17 cellular contexts compared by ENCODE assay signal in the genomic region with DNA sequence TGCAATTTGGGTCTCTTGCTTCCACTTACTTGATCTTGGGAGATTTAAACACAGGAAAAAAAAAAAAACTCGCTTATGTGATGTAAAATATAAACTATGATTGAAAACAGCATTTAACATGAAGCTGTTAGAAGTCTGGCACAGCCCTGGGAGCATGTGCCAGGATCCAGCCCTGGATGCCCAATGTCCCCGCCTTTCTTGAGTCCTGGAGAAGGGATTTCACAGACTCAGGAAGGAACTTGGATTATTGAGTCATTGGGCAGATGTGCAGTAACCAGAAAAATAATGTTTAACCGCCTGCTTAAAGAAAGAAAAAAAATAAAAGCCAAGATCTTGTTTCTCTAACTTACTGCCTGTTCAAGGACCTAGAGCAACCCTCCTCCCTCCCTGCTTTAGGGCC. TPM values are rescaled to one million over a fixed set of nuclear protein-coding genes. Genes with fewer than 3 reads are reported as not detected.
DNase-seq lines count a peak whose midpoint lies in the region; ATAC-seq and TF ChIP-seq lines count a peak whose summit lies in the region.
"Had no signal": no experiment of that assay in that cellular context is flagged by ENCODE, and none has a peak within 500 bp of the region (broad histone marks: within the 10 kb centered on the region; RNA-seq: fewer than 3 reads in every experiment).

No MANE protein-coding gene starts in this region.

- H4K20me1 ChIP-seq in mammary epithelial cell (ENCODE audit: insufficient read depth, low read length): no peaks in the 10 kb centered on the region

- in situ Hi-C loops in mammary epithelial cell (cut with MboI; ENCODE audit: low sequenced_read_pairs in 2 of 2): no loop called here

- peaks cover 5% of the 10 kb centered on the region for H3K27me3 ChIP-seq in mammary epithelial cell (ENCODE audit: insufficient read depth, low read length)

- no peak overlapping the region for H3K27ac ChIP-seq in mammary epithelial cell (ENCODE audit: insufficient read depth, low read depth, low read length)
- H3K27ac ChIP-seq: 22Rv1, neural progenitor cell had no signal

- DNase-seq in MCF 10A (ENCODE audit: unreplicated experiment) (peak; percentile 40), mammary epithelial cell (no peak), amniotic epithelial cell (ENCODE audit: low read depth) (peak; percentile 83), glomerular visceral epithelial cell (ENCODE audit: extremely low spot score) (peak; percentile 84), amniotic stem cell (lab: John Stamatoyannopoulos, UW) (no peak)
- DNase-seq in stimulated activated naive CD8-positive, alpha-beta T cell treated with anti-CD3 and anti-CD28 coated beads, Interleukin-15, Interleukin-2, amounts not matched to agents 100 U/mL and 50 U/mL, for 24 hours: no peak
- DNase-seq in activated effector memory CD4-positive, alpha-beta T cell treated with Interleukin-2 at 50 U/mL for 16 hours: no peak
- DNase-seq: activated CD4-positive, alpha-beta T cell treated with anti-CD3 and anti-CD28 coated beads for 4 hours; activated naive CD4-positive, alpha-beta T cell treated with anti-CD3 and anti-CD28 coated beads for 36 hours; mesendoderm; NCI-H1105; NCI-H2227 treated with DMSO at 0.1 percent for 48 hours; right cardiac atrium; T-helper 9 cell had no signal

- WGBS in mammary epithelial cell (ENCODE audit: low coverage, missing lambda C conversion rate): 78% methylated on average over 3 of the region's 3 CpGs

- no peak overlapping the region for H2AFZ ChIP-seq in mammary epithelial cell (ENCODE audit: low read depth, low read length)
- H2AFZ ChIP-seq: neural progenitor cell had no signal

- intact Hi-C loops in MCF 10A (cut with micrococcal nuclease): no loop called here
- intact Hi-C loops in mammary epithelial cell (cut with micrococcal nuclease): no loop called here

- peaks cover 41% of the 10 kb centered on the region for H3K27me3 Mint-ChIP-seq in MCF 10A (ENCODE audit: insufficient read depth, unreplicated experiment)

- no peaks in the 10 kb centered on the region for H3K36me3 ChIP-seq in mammary epithelial cell (ENCODE audit: insufficient read depth, low read length)
- H3K36me3 ChIP-seq: neural progenitor cell had no signal

- no peak overlapping the region for H3K4me3 Mint-ChIP-seq in MCF 10A (ENCODE audit: unreplicated experiment)
- H3K4me3 Mint-ChIP-seq: activated naive CD4-positive, alpha-beta T cell treated with anti-CD3 and anti-CD28 coated beads for 36 hours; neural progenitor cell had no signal

- dilution Hi-C loops in mammary epithelial cell (cut with HindIII; ENCODE audit: low sequenced_read_pairs): no loop called here

- no peaks in the 10 kb centered on the region for H3K36me3 Mint-ChIP-seq in MCF 10A (ENCODE audit: insufficient read depth, unreplicated experiment)
- H3K36me3 Mint-ChIP-seq: neural progenitor cell had no signal

- H3K4me1 ChIP-seq in mammary epithelial cell (ENCODE audit: insufficient read depth, low read length): peaks cover 7% of the 10 kb centered on the region

- no peak for TF ChIP-seq CTCF in MCF 10A (IDR thresholded peaks at IDR 0.05; ENCODE audit: unreplicated experiment)
- TF ChIP-seq CTCF in mammary epithelial cell (conservative IDR thresholded peaks at IDR 0.05 in 1 of 2, IDR thresholded peaks at IDR 0.05 in 1 of 2; ENCODE audit: extremely low read depth in 1 of 2, insufficient read depth in 1 of 2, low read depth in 1 of 2, low read length in 2 of 2): no peak

- no peaks in the 10 kb centered on the region for H3K79me2 ChIP-seq in mammary epithelial cell (ENCODE audit: insufficient read depth, low read length)

- H3K4me1 Mint-ChIP-seq in MCF 10A (ENCODE audit: insufficient read depth, unreplicated experiment): peaks cover 6% of the 10 kb centered on the region

- BruUV-seq in MCF 10A (replicated peaks; lab: Mats Ljungman, UMichigan): no TSS peak
- no TSS peak for BruUV-seq in mammary epithelial cell (replicated peaks; lab: Mats Ljungman, UMichigan)

- H3K9ac ChIP-seq in mammary epithelial cell (ENCODE audit: insufficient read depth, low read length): no peak overlapping the region
- H3K9ac ChIP-seq: neural progenitor cell had no signal

- POLR2A ChIA-PET in MCF 10A (lab: Yijun Ruan, JAX): no interaction called here

- no peak overlapping the region for H3K4me2 ChIP-seq in mammary epithelial cell (ENCODE audit: insufficient read depth, low read depth, low read length)
- H3K4me2 ChIP-seq: neural progenitor cell had no signal

- ATAC-seq in stimulated activated naive CD8-positive, alpha-beta T cell treated with anti-CD3 and anti-CD28 coated beads, Interleukin-15, Interleukin-2, amounts not matched to agents 100 U/mL and 50 U/mL, for 24 hours: no peak
- no peak for ATAC-seq in GM21619 (IDR thresholded peaks at IDR 0.05; ENCODE audit: unreplicated experiment)
- ATAC-seq: right cardiac atrium had no signal

- no peaks in the 10 kb centered on the region for H3K9me3 Mint-ChIP-seq in MCF 10A (ENCODE audit: unreplicated experiment)
- H3K9me3 Mint-ChIP-seq: activated naive CD4-positive, alpha-beta T cell treated with anti-CD3 and anti-CD28 coated beads for 36 hours; neural progenitor cell had no signal

- CTCF ChIA-PET in MCF 10A (lab: Yijun Ruan, JAX) (interaction anchor here (0.6 kb wide), 1 partner anchor 624 kb away, joined by 3 read pairs; no protein-coding TSS in a partner anchor), mammary epithelial cell (lab: Charles Lee; ENCODE audit: low non-redundant PET) (no interaction called here)

- no peaks in the 10 kb centered on the region for H3K9me3 ChIP-seq in mammary epithelial cell (replicated peaks; ENCODE audit: insufficient read depth, low read length)

- no peak overlapping the region for H3K27ac Mint-ChIP-seq in MCF 10A (ENCODE audit: low read depth, unreplicated experiment)
- H3K27ac Mint-ChIP-seq: activated naive CD4-positive, alpha-beta T cell treated with anti-CD3 and anti-CD28 coated beads for 36 hours; neural progenitor cell had no signal

- H3K4me3 ChIP-seq in mammary epithelial cell (replicated peaks in 1 of 3; ENCODE audit: insufficient read depth in 1 of 3, low read depth in 2 of 3, low read length in 3 of 3): no peak overlapping the region
- H3K4me3 ChIP-seq: neural progenitor cell had no signal

RNA-seq across cellular contexts. Expression of gene JCAD, which starts 3.7 kb away (rescaled TPM):
- total RNA-seq in MCF 10A (2022) (0.25 and 0.26 TPM in 2 replicates), mammary epithelial cell (under 1 TPM; 0.17 to 0.21 TPM)
- 0.11 TPM for polyA plus RNA-seq in mammary epithelial cell
- polyA minus RNA-seq in mammary epithelial cell: 17.6 TPM

Comparison
In these comparisons a context has a peak if more than half of its experiments do, and no peak if none do; other contexts are left out.
1. DNase-seq: peak in MCF 10A (single experiment), amniotic epithelial cell (single experiment) and glomerular visceral epithelial cell (single experiment); none in mammary epithelial cell (single experiment), stimulated activated naive CD8-positive, alpha-beta T cell treated with anti-CD3 and anti-CD28 coated beads, Interleukin-15, Interleukin-2, amounts not matched to agents 100 U/mL and 50 U/mL, for 24 hours (single experiment), amniotic stem cell (single experiment) and activated effector memory CD4-positive, alpha-beta T cell treated with Interleukin-2 at 50 U/mL for 16 hours (single experiment).